ENCODE assay signal across 9 cellular contexts in the genomic region with DNA sequence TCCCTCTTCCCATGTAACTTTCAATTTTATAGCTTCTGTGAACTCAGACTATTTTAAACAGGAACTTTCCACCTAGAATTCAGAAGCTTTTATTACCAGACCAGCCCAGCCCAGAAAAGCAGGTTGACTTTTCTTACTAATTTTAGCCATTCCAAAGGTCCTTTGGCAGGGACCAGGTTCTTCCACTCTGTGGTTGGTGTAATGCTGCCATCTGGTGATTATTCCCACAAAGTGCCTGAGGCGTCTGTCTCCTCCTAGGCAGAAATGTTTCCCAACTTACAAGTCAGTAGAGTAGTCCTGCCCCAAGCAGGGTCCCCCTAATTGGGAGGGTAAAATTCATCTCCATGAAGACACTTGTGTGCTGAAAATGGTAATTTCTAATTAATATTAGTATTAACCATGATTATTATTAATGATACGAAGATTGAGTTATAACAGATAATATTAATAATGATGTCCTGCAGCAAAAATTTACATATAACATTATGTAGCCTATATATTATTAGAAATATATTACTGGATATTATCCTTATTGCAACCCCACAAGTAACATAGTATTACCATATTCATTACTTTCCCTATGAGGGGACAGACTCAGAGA. TPM values are rescaled to one million over a fixed set of nuclear protein-coding genes. Genes with fewer than 3 reads are reported as not detected.
A peak's percentile ranks its signal among the peaks of the same experiment; 100 is the strongest.
DNase-seq lines count a peak whose midpoint lies in the region; ATAC-seq and TF ChIP-seq lines count a peak whose summit lies in the region.
"Had no signal": no experiment of that assay in that cellular context is flagged by ENCODE, and none has a peak within 500 bp of the region (broad histone marks: within the 10 kb centered on the region; RNA-seq: fewer than 3 reads in every experiment).

No MANE protein-coding gene starts in this region.

- H3K9me3 Mint-ChIP-seq in nephron progenitor cell, result peaks cover 5% of the 10 kb centered on the region

- H3K4me3 ChIP-seq in DOHH2 (ENCODE audit: low read length) (no peak overlapping the region), LNCaP clone FGC (ENCODE audit: low read depth, low read length) (no peak overlapping the region), Peyer's patch (no peak overlapping the region)

- no peak overlapping the region for H3K4me2 ChIP-seq in DOHH2 (ENCODE audit: low read length)

- H3K27ac Mint-ChIP-seq in nephron progenitor cell, result peak overlapping the region; percentile 89
- H3K27ac Mint-ChIP-seq: naive B cell had no signal

- peak; percentile 28 for DNase-seq in LNCaP clone FGC (ENCODE audit: low read depth)
- DNase-seq in Peyer's patch, result peak in 1 of 3 donors; percentile 74
- DNase-seq in nephron progenitor cell, result peak; percentile 48
- DNase-seq in activated effector memory CD4-positive, alpha-beta T cell treated with anti-CD3 and anti-CD28 coated beads, Interleukin-2, amount 50 U/mL, for 16 hours, result no peak
- DNase-seq: naive B cell had no signal

- H3K9me3 ChIP-seq in DOHH2 (ENCODE audit: control insufficient read depth, insufficient read depth, low read length), result no peaks in the 10 kb centered on the region
- H3K9me3 ChIP-seq in Peyer's patch, result no peaks in the 10 kb centered on the region

- peaks cover 5% of the 10 kb centered on the region for H3K4me1 Mint-ChIP-seq in nephron progenitor cell
- H3K4me1 Mint-ChIP-seq: naive B cell had no signal

- TF ChIP-seq POLR2A in Peyer's patch (IDR thresholded peaks at IDR 0.05), result no peak

- no peak overlapping the region for H3K4me3 Mint-ChIP-seq in nephron progenitor cell

- no peaks in the 10 kb centered on the region for H3K36me3 Mint-ChIP-seq in nephron progenitor cell (ENCODE audit: low read depth)
- H3K36me3 Mint-ChIP-seq: naive B cell had no signal

- no peak overlapping the region for H3K27ac ChIP-seq in DOHH2 (ENCODE audit: low read depth, low read length)
- no peak overlapping the region for H3K27ac ChIP-seq in Peyer's patch

- H3K27me3 ChIP-seq in DOHH2 (ENCODE audit: control insufficient read depth, low read length) (no peaks in the 10 kb centered on the region), Peyer's patch (no peaks in the 10 kb centered on the region)

- H3K79me2 ChIP-seq in DOHH2 (ENCODE audit: control insufficient read depth, low read length), result no peaks in the 10 kb centered on the region

- H3K4me1 ChIP-seq in DOHH2 (ENCODE audit: control insufficient read depth, low read length) (no peaks in the 10 kb centered on the region), Peyer's patch (no peaks in the 10 kb centered on the region)

- H3K27me3 Mint-ChIP-seq in nephron progenitor cell (ENCODE audit: low read depth, poor library complexity), result peaks cover 4% of the 10 kb centered on the region
- H3K27me3 Mint-ChIP-seq: naive B cell had no signal

- no peaks in the 10 kb centered on the region for H3K36me3 ChIP-seq in DOHH2 (ENCODE audit: control insufficient read depth, low read length)
- no peaks in the 10 kb centered on the region for H3K36me3 ChIP-seq in Peyer's patch

- peak; percentile 36 for TF ChIP-seq CTCF in DOHH2 (IDR thresholded peaks at IDR 0.05; ENCODE audit: low read depth, low read length, poor library complexity, severe bottlenecking)
- TF ChIP-seq CTCF in LNCaP clone FGC (IDR thresholded peaks at IDR 0.05; ENCODE audit: control insufficient read depth, extremely low read depth, insufficient read depth), result peak; percentile 84
- peak in 4 of 6 experiments; percentile 41 to 88 (median 86) for TF ChIP-seq CTCF in Peyer's patch (IDR thresholded peaks at IDR 0.05)
- TF ChIP-seq CTCF in nephron progenitor cell (IDR thresholded peaks at IDR 0.05), result peak; percentile 74

- H3K9me2 ChIP-seq in DOHH2 (replicated peaks; ENCODE audit: control insufficient read depth, low read length), result no peaks in the 10 kb centered on the region

- ATAC-seq in esophagus mucosa (peak; percentile 66), HG02571 (IDR thresholded peaks at IDR 0.05; ENCODE audit: unreplicated experiment) (no peak), GM18502 (IDR thresholded peaks at IDR 0.05; ENCODE audit: poor library complexity, unreplicated experiment) (no peak)

- no peaks in the 10 kb centered on the region for H3F3A ChIP-seq in DOHH2 (ENCODE audit: control insufficient read depth, insufficient read depth)

- no peaks in the 10 kb centered on the region for H4K20me1 ChIP-seq in DOHH2 (ENCODE audit: control insufficient read depth, insufficient read depth, low read depth, low read length)

RNA-seq across cellular contexts. Expression of a gene that starts 53.0 kb away (rescaled TPM):
- total RNA-seq in Peyer's patch (not detected), esophagus mucosa (not detected)

Comparison
In these comparisons a context has a peak if more than half of its experiments do, and no peak if none do; other contexts are left out.
1. CTCF ChIP-seq: peak in every context shown above with its lines; median percentile 86 in Peyer's patch; 84 in LNCaP clone FGC; 74 in nephron progenitor cell; 36 in DOHH2.